In genomic region chr5:5331838-5332237, GRCh38 we compare ENCODE assay signal across 17 cellular contexts.
A peak's percentile ranks its signal among the peaks of the same experiment; 100 is the strongest.
DNase-seq lines count a peak whose midpoint lies in the region; ATAC-seq and TF ChIP-seq lines count a peak whose summit lies in the region.
"Had no signal": no experiment of that assay in that cellular context is flagged by ENCODE, and none has a peak within 500 bp of the region (broad histone marks: within the 10 kb centered on the region; RNA-seq: fewer than 3 reads in every experiment).

No MANE protein-coding gene starts in this region.

- intact Hi-C loops in CD4-positive, alpha-beta memory T cell (cut with micrococcal nuclease): no loop called here

- no peaks in the 10 kb centered on the region for H3K27me3 ChIP-seq in BLaER1 treated with 17β-estradiol and CSF1 and Interleukin-3, amounts not matched to agents 10 nM and 100 nM
- H3K27me3 ChIP-seq in neural progenitor cell: no peaks in the 10 kb centered on the region
- no peaks in the 10 kb centered on the region for H3K27me3 ChIP-seq in CD4-positive, alpha-beta memory T cell (ENCODE audit: insufficient read depth, low read length)

- H3K36me3 ChIP-seq in BLaER1 treated with 17β-estradiol and CSF1 and Interleukin-3, amounts not matched to agents 10 nM and 100 nM: no peaks in the 10 kb centered on the region
- H3K36me3 ChIP-seq in neural progenitor cell: no peaks in the 10 kb centered on the region
- no peaks in the 10 kb centered on the region for H3K36me3 ChIP-seq in CD4-positive, alpha-beta memory T cell (ENCODE audit: insufficient read depth, low read length)

- peaks cover 5 to 33% (median 30%) of the 10 kb centered on the region in 10 experiments; a peak in 18 of 20 replicates for H3K4me1 ChIP-seq in BLaER1 treated with 17β-estradiol and CSF1 and Interleukin-3, amounts not matched to agents 10 nM and 100 nM
- H3K4me1 ChIP-seq in neural progenitor cell: peaks cover 39% of the 10 kb centered on the region
- no peaks in the 10 kb centered on the region for H3K4me1 ChIP-seq in CD4-positive, alpha-beta memory T cell (ENCODE audit: insufficient read depth, low read length)

- CTCF ChIA-PET in CD4-positive, alpha-beta memory T cell (lab: Charles Lee; ENCODE audit: partially characterized antibody): no interaction called here

- H3K9ac ChIP-seq in BLaER1 treated with 17β-estradiol and CSF1 and Interleukin-3, amounts not matched to agents 10 nM and 100 nM: no peak overlapping the region
- no peak overlapping the region for H3K9ac ChIP-seq in neural progenitor cell

- H3K4me1 Mint-ChIP-seq in chondrocyte (ENCODE audit: low read depth) (peaks cover 70% of the 10 kb centered on the region), neural progenitor cell (peaks cover 59% of the 10 kb centered on the region)
- no peaks in the 10 kb centered on the region for H3K4me1 Mint-ChIP-seq in CD4-positive, alpha-beta memory T cell
- H3K4me1 Mint-ChIP-seq: memory B cell; stimulated activated memory B cell treated with anti-CD40 and anti-IgM and Interleukin-4, amounts not matched to agents 10 μg/mL and 1 μg/mL and 100 μg/mL, for 72 hours had no signal

- peaks cover 0 to 17% (median 9%) of the 10 kb centered on the region in 11 experiments; a peak in 9 of 22 replicates for H3K9me3 ChIP-seq in BLaER1 treated with 17β-estradiol and CSF1 and Interleukin-3, amounts not matched to agents 10 nM and 100 nM (replicated peaks in 1 of 11)
- H3K9me3 ChIP-seq in neural progenitor cell (ENCODE audit: low read depth): no peaks in the 10 kb centered on the region
- H3K9me3 ChIP-seq in CD4-positive, alpha-beta memory T cell (ENCODE audit: control insufficient read depth in 1 of 2, low read length in 2 of 2): no peaks in the 10 kb centered on the region

- ATAC-seq in HG03135 (IDR thresholded peaks at IDR 0.05; ENCODE audit: unreplicated experiment): no peak
- ATAC-seq: HCT116; naive thymus-derived CD8-positive, alpha-beta T cell; stimulated activated memory B cell treated with anti-CD40 and anti-IgM and Interleukin-4, amounts not matched to agents 10 μg/mL and 1 μg/mL and 100 μg/mL, for 72 hours had no signal

- H3K36me3 Mint-ChIP-seq in chondrocyte (ENCODE audit: low read depth) (peaks cover 1% of the 10 kb centered on the region), neural progenitor cell (no peaks in the 10 kb centered on the region)
- H3K36me3 Mint-ChIP-seq in CD4-positive, alpha-beta memory T cell: no peaks in the 10 kb centered on the region
- H3K36me3 Mint-ChIP-seq: memory B cell; stimulated activated memory B cell treated with anti-CD40 and anti-IgM and Interleukin-4, amounts not matched to agents 10 μg/mL and 1 μg/mL and 100 μg/mL, for 72 hours had no signal

- DNase-seq in H4 (ENCODE audit: low spot score) (peak; percentile 42), chondrocyte (ENCODE audit: low spot score) (no peak), neural progenitor cell (ENCODE audit: low spot score) (no peak), NCI-H187 treated with DMSO at 0.1 percent for 48 hours (lab: John Stamatoyannopoulos, UW) (no peak)
- DNase-seq in CD4-positive, alpha-beta memory T cell: no peak
- DNase-seq: activated CD4-positive, alpha-beta T cell treated with anti-CD3 and anti-CD28 coated beads for 48 hours; naive thymus-derived CD8-positive, alpha-beta T cell; NCI-H2107; NCI-H526 treated with DMSO at 0.1 percent for 48 hours; OCI-M1; stimulated activated CD4-positive, alpha-beta T cell treated with anti-CD3 and anti-CD28 coated beads, Interleukin-1b, Interleukin-23, amount 100 ng/mL, for 48 hours; T-helper 1 cell had no signal

- H3F3A ChIP-seq in neural progenitor cell (ENCODE audit: low read depth): peaks cover 12% of the 10 kb centered on the region

- POLR2A ChIA-PET in CD4-positive, alpha-beta memory T cell (lab: Charles Lee; ENCODE audit: partially characterized antibody): no interaction called here

- no peaks in the 10 kb centered on the region for H3K27me3 Mint-ChIP-seq in chondrocyte (ENCODE audit: low read depth)
- peaks cover 6% of the 10 kb centered on the region for H3K27me3 Mint-ChIP-seq in neural progenitor cell (ENCODE audit: insufficient read depth, low read depth)
- H3K27me3 Mint-ChIP-seq in CD4-positive, alpha-beta memory T cell: no peaks in the 10 kb centered on the region
- H3K27me3 Mint-ChIP-seq: stimulated activated memory B cell treated with anti-CD40 and anti-IgM and Interleukin-4, amounts not matched to agents 10 μg/mL and 1 μg/mL and 100 μg/mL, for 72 hours had no signal

- peak overlapping the region in 8 of 11 experiments; percentile 1 to 60 (median 41); a peak in 10 of 22 replicates for H3K4me2 ChIP-seq in BLaER1 treated with 17β-estradiol and CSF1 and Interleukin-3, amounts not matched to agents 10 nM and 100 nM
- H3K4me2 ChIP-seq in neural progenitor cell: peak overlapping the region; percentile 21

- H3K9me3 Mint-ChIP-seq in chondrocyte (ENCODE audit: low read depth) (no peaks in the 10 kb centered on the region), neural progenitor cell (peaks cover 3% of the 10 kb centered on the region)
- H3K9me3 Mint-ChIP-seq in CD4-positive, alpha-beta memory T cell: peaks cover 0 to 18% (median 6%) of the 10 kb centered on the region in 8 donors
- H3K9me3 Mint-ChIP-seq: memory B cell had no signal

- H3K4me3 Mint-ChIP-seq in chondrocyte (ENCODE audit: unreplicated experiment) (no peak overlapping the region), neural progenitor cell (no peak overlapping the region)
- no peak overlapping the region for H3K4me3 Mint-ChIP-seq in CD4-positive, alpha-beta memory T cell
- H3K4me3 Mint-ChIP-seq: memory B cell; naive thymus-derived CD8-positive, alpha-beta T cell; stimulated activated memory B cell treated with anti-CD40 and anti-IgM and Interleukin-4, amounts not matched to agents 10 μg/mL and 1 μg/mL and 100 μg/mL, for 72 hours had no signal

- H3K79me2 ChIP-seq in neural progenitor cell (ENCODE audit: low read depth): no peaks in the 10 kb centered on the region

- TF ChIP-seq CTCF in chondrocyte (IDR thresholded peaks at IDR 0.05): no peak
- TF ChIP-seq CTCF in neural progenitor cell (IDR thresholded peaks at IDR 0.05): no peak

- no peak overlapping the region for H3K27ac ChIP-seq in BLaER1 treated with 17β-estradiol and CSF1 and Interleukin-3, amounts not matched to agents 10 nM and 100 nM
- H3K27ac ChIP-seq in neural progenitor cell: peak overlapping the region; percentile 32
- no peak overlapping the region for H3K27ac ChIP-seq in CD4-positive, alpha-beta memory T cell (ENCODE audit: low read depth, low read length)

- H2AFZ ChIP-seq in neural progenitor cell (replicated peaks): no peak overlapping the region

- H4K20me1 ChIP-seq in BLaER1 treated with 17β-estradiol and CSF1 and Interleukin-3, amounts not matched to agents 10 nM and 100 nM: no peaks in the 10 kb centered on the region
- H4K20me1 ChIP-seq in neural progenitor cell (ENCODE audit: low read depth): no peaks in the 10 kb centered on the region

- peak overlapping the region; percentile 14 for H3K27ac Mint-ChIP-seq in chondrocyte (ENCODE audit: unreplicated experiment)
- no peak overlapping the region for H3K27ac Mint-ChIP-seq in neural progenitor cell
- no peak overlapping the region for H3K27ac Mint-ChIP-seq in CD4-positive, alpha-beta memory T cell
- H3K27ac Mint-ChIP-seq: memory B cell; naive thymus-derived CD8-positive, alpha-beta T cell; stimulated activated memory B cell treated with anti-CD40 and anti-IgM and Interleukin-4, amounts not matched to agents 10 μg/mL and 1 μg/mL and 100 μg/mL, for 72 hours had no signal

- H3K4me3 ChIP-seq in BLaER1 treated with 17β-estradiol and CSF1 and Interleukin-3, amounts not matched to agents 10 nM and 100 nM: no peak overlapping the region
- no peak overlapping the region for H3K4me3 ChIP-seq in neural progenitor cell
- no peak overlapping the region for H3K4me3 ChIP-seq in CD4-positive, alpha-beta memory T cell (ENCODE audit: low read length in 2 of 2)
